In genomic region chrX:24253030-24253429, GRCh38 we compare ENCODE assay signal across 1 cellular context.
TF ChIP-seq lines count a peak whose summit lies in the region.

No MANE protein-coding gene starts in this region.

TF ChIP-seq in HepG2, 621 proteins besides CTCF, POLR2A, EP300 and RAD21 (continued from another document):
- no peak for TF ChIP-seq AHDC1 (CRISPR knock-in tag; IDR thresholded peaks at IDR 0.05; ENCODE audit: borderline replicate concordance)
- 0 out of 2 replicates have a peak, but pooled peaks have one; percentile 54 for TF ChIP-seq ARID3A (IDR thresholded peaks at IDR 0.05; ENCODE audit: low read depth, low read length)
- TF ChIP-seq ZNF639 (CRISPR knock-in tag; conservative IDR thresholded peaks at IDR 0.05) = no peak
- no peak for TF ChIP-seq ZBTB7B (CRISPR knock-in tag; IDR thresholded peaks at IDR 0.05)
- peak; percentile 60; the same call in 1 of the 2 replicates for TF ChIP-seq PHF21A (CRISPR knock-in tag; IDR thresholded peaks at IDR 0.05)
- TF ChIP-seq TOPORS (CRISPR knock-in tag; IDR thresholded peaks at IDR 0.05) = no peak
- TF ChIP-seq HOMEZ (CRISPR knock-in tag; IDR thresholded peaks at IDR 0.05; ENCODE audit: low read depth) = 0 out of 2 replicates have a peak, but pooled peaks have one; percentile 48
- TF ChIP-seq ATAD3A (CRISPR knock-in tag; IDR thresholded peaks at IDR 0.05) = no peak
- no peak for TF ChIP-seq ZNF777 (CRISPR knock-in tag; IDR thresholded peaks at IDR 0.05)
- TF ChIP-seq TSC22D2 (CRISPR knock-in tag; IDR thresholded peaks at IDR 0.05; ENCODE audit: borderline replicate concordance) = no peak
- TF ChIP-seq CEBPB (IDR thresholded peaks at IDR 0.05; ENCODE audit: borderline replicate concordance, low read depth, low read length) = peak; percentile 64
- TF ChIP-seq HNRNPUL1 (IDR thresholded peaks at IDR 0.05; ENCODE audit: low read depth, low read length) = no peak
- TF ChIP-seq BCL6 (CRISPR knock-in tag; IDR thresholded peaks at IDR 0.05) = 0 out of 2 replicates have a peak, but pooled peaks have one; percentile 24
- 0 out of 2 replicates have a peak, but pooled peaks have one; percentile 15 for TF ChIP-seq ZMYM4 (CRISPR knock-in tag; IDR thresholded peaks at IDR 0.05)
- TF ChIP-seq BORCS8-MEF2B (CRISPR knock-in tag; IDR thresholded peaks at IDR 0.05) = no peak
- no peak for TF ChIP-seq YEATS4 (CRISPR knock-in tag; IDR thresholded peaks at IDR 0.05; ENCODE audit: borderline replicate concordance)
- peak; percentile 13; the same call in 1 of the 2 replicates for TF ChIP-seq SAP130 (CRISPR knock-in tag; IDR thresholded peaks at IDR 0.05; ENCODE audit: low read depth)
- TF ChIP-seq PRDM4 (CRISPR knock-in tag; IDR thresholded peaks at IDR 0.05; ENCODE audit: borderline replicate concordance) = no peak
- no peak for TF ChIP-seq DMAP1 (CRISPR knock-in tag; IDR thresholded peaks at IDR 0.05)
- no peak for TF ChIP-seq ZNF543 (CRISPR knock-in tag; IDR thresholded peaks at IDR 0.05)
- TF ChIP-seq KAT2B (IDR thresholded peaks at IDR 0.05; ENCODE audit: borderline replicate concordance, low read depth, low read length) = no peak
- no peak for TF ChIP-seq ZKSCAN8 (CRISPR knock-in tag; IDR thresholded peaks at IDR 0.05; ENCODE audit: borderline replicate concordance)
- no peak for TF ChIP-seq MAFK (conservative IDR thresholded peaks at IDR 0.05 in 1 of 2, IDR thresholded peaks at IDR 0.05 in 1 of 2; ENCODE audit: low read length in 2 of 2)
- no peak for TF ChIP-seq ARNT2 (CRISPR knock-in tag; IDR thresholded peaks at IDR 0.05; ENCODE audit: low read depth)
- TF ChIP-seq RXRB (CRISPR knock-in tag; IDR thresholded peaks at IDR 0.05; ENCODE audit: borderline replicate concordance) = 0 out of 2 replicates have a peak, but pooled peaks have one; percentile 38
- no peak for TF ChIP-seq FOXO1 (CRISPR knock-in tag; IDR thresholded peaks at IDR 0.05)
- peak; percentile 60 for TF ChIP-seq CEBPG (CRISPR knock-in tag; IDR thresholded peaks at IDR 0.05)
- TF ChIP-seq TRAFD1 (CRISPR knock-in tag; IDR thresholded peaks at IDR 0.05; ENCODE audit: borderline replicate concordance) = no peak
- peak; percentile 24; the same call in 1 of the 2 replicates for TF ChIP-seq DPF2 (CRISPR knock-in tag; IDR thresholded peaks at IDR 0.05; ENCODE audit: borderline replicate concordance, low read depth)
